In genomic region chr22:27223317-27224177, GRCh38 we compare ENCODE assay signal across 10 cellular contexts.
DNase-seq lines count a peak whose midpoint lies in the region; ATAC-seq and TF ChIP-seq lines count a peak whose summit lies in the region.
"Had no signal": no experiment of that assay in that cellular context is flagged by ENCODE, and none has a peak within 500 bp of the region (broad histone marks: within the 10 kb centered on the region; RNA-seq: fewer than 3 reads in every experiment).

No MANE protein-coding gene starts in this region.

- intact Hi-C loops in activated T-helper 1 cell treated with anti-CD3 and anti-CD28 coated beads, Interleukin-12 subunit alpha, Interleukin-12 subunit beta, Interleukin-2, Interleukin-4 antibody, amounts not matched to agents 30 ng/mL and 10 ng/mL and 1 ng/mL, durations not matched to agents 14 hours and 24 hours and 36 hours (cut with micrococcal nuclease) = no loop called here

- H3K36me3 ChIP-seq in GM23338 (ENCODE audit: insufficient read depth) (no peaks in the 10 kb centered on the region), skeletal muscle tissue (ENCODE audit: control insufficient read depth in 3 of 3, insufficient read depth in 3 of 3, low read length in 3 of 3) (no peaks in the 10 kb centered on the region)
- H3K36me3 ChIP-seq: colonic mucosa had no signal

- no peak overlapping the region for H3K4me2 ChIP-seq in GM23338

- H3K27me3 ChIP-seq in GM23338 (ENCODE audit: insufficient read depth) (no peaks in the 10 kb centered on the region), skeletal muscle tissue (ENCODE audit: control insufficient read depth in 3 of 3, insufficient read depth in 3 of 3, low read length in 3 of 3) (peaks cover 11 to 15% (median 12%) of the 10 kb centered on the region in 3 donors)
- H3K27me3 ChIP-seq: colonic mucosa had no signal

- no peaks in the 10 kb centered on the region for H3K9me3 ChIP-seq in skeletal muscle tissue (ENCODE audit: control insufficient read depth in 3 of 3, low read length in 3 of 3)
- H3K9me3 ChIP-seq: colonic mucosa had no signal

- no peaks in the 10 kb centered on the region for H3F3A ChIP-seq in GM23338 (replicated peaks; ENCODE audit: low read depth)

- peaks cover 1% of the 10 kb centered on the region for H3K27me3 Mint-ChIP-seq in GM23338 (ENCODE audit: insufficient read depth, low read depth, poor library complexity)
- H3K27me3 Mint-ChIP-seq in activated T-helper 1 cell treated with anti-CD3 and anti-CD28 coated beads, Interleukin-12 subunit alpha, Interleukin-12 subunit beta, Interleukin-2, Interleukin-4 antibody, amounts not matched to agents 30 ng/mL and 10 ng/mL and 1 ng/mL, durations not matched to agents 14 hours and 24 hours and 36 hours (ENCODE audit: insufficient read depth) = peaks cover 2% of the 10 kb centered on the region

- ATAC-seq in GM23338 = no peak
- ATAC-seq in HG03175 (IDR thresholded peaks at IDR 0.05; ENCODE audit: unreplicated experiment) = no peak

- CTCF ChIA-PET in RWPE1 (lab: Yijun Ruan, JAX) = no interaction called here

- no peaks in the 10 kb centered on the region for H3K79me2 ChIP-seq in GM23338 (replicated peaks; ENCODE audit: insufficient read depth)

- TF ChIP-seq CTCF in GM23338 (conservative IDR thresholded peaks at IDR 0.05; ENCODE audit: low read depth in 2 of 2) (no peak), RWPE1 (conservative IDR thresholded peaks at IDR 0.05; ENCODE audit: low read depth) (no peak), fibroblast of villous mesenchyme (IDR thresholded peaks at IDR 0.05; ENCODE audit: insufficient read depth, low read depth, low read length) (no peak)

- no peaks in the 10 kb centered on the region for H3K36me3 Mint-ChIP-seq in GM23338 (ENCODE audit: low read depth)
- H3K36me3 Mint-ChIP-seq in activated T-helper 1 cell treated with anti-CD3 and anti-CD28 coated beads, Interleukin-12 subunit alpha, Interleukin-12 subunit beta, Interleukin-2, Interleukin-4 antibody, amounts not matched to agents 30 ng/mL and 10 ng/mL and 1 ng/mL, durations not matched to agents 14 hours and 24 hours and 36 hours (ENCODE audit: low read depth) = no peaks in the 10 kb centered on the region

- no peak for DNase-seq in GM23338 (ENCODE audit: low spot score)
- DNase-seq in RWPE1 (ENCODE audit: low spot score) = no peak
- peak; percentile 53 for DNase-seq in fibroblast of villous mesenchyme (ENCODE audit: low read depth)
- DNase-seq in activated T-helper 1 cell treated with anti-CD3 and anti-CD28 coated beads, Interleukin-12 subunit alpha, Interleukin-12 subunit beta, Interleukin-2, Interleukin-4 antibody, amounts not matched to agents 30 ng/mL and 10 ng/mL and 1 ng/mL, durations not matched to agents 14 hours and 24 hours and 36 hours (ENCODE audit: low spot score) = no peak
- no peak for DNase-seq in UCSD-AML1 (lab: John Stamatoyannopoulos, UW; ENCODE audit: unreplicated experiment)
- DNase-seq: activated T-cell treated with anti-CD3 and anti-CD28 coated beads for 4 hours, H7 had no signal

- H4K20me1 ChIP-seq in GM23338 (replicated peaks; ENCODE audit: insufficient read depth) = no peaks in the 10 kb centered on the region

- H3K27ac ChIP-seq in GM23338 (ENCODE audit: low read depth) (no peak overlapping the region), RWPE1 (peak overlapping the region; percentile 36; the same call in 1 of the 2 replicates), skeletal muscle tissue (ENCODE audit: low read depth, low read length) (peak overlapping the region; percentile 36)
- H3K27ac ChIP-seq: colonic mucosa had no signal

- no peak overlapping the region for H3K27ac Mint-ChIP-seq in GM23338
- no peak overlapping the region for H3K27ac Mint-ChIP-seq in activated T-helper 1 cell treated with anti-CD3 and anti-CD28 coated beads, Interleukin-12 subunit alpha, Interleukin-12 subunit beta, Interleukin-2, Interleukin-4 antibody, amounts not matched to agents 30 ng/mL and 10 ng/mL and 1 ng/mL, durations not matched to agents 14 hours and 24 hours and 36 hours

- H2AFZ ChIP-seq in GM23338 = 0 out of 2 replicates have a peak overlapping the region, but pooled peaks have one; percentile 38

- H3K9me3 Mint-ChIP-seq in GM23338 = no peaks in the 10 kb centered on the region
- H3K9me3 Mint-ChIP-seq in activated T-helper 1 cell treated with anti-CD3 and anti-CD28 coated beads, Interleukin-12 subunit alpha, Interleukin-12 subunit beta, Interleukin-2, Interleukin-4 antibody, amounts not matched to agents 30 ng/mL and 10 ng/mL and 1 ng/mL, durations not matched to agents 14 hours and 24 hours and 36 hours = no peaks in the 10 kb centered on the region

- H3K9ac ChIP-seq in skeletal muscle tissue (ENCODE audit: low read depth in 1 of 3, low read length in 3 of 3) = no peak overlapping the region

- H3K9me2 ChIP-seq in GM23338 (ENCODE audit: insufficient read depth) = no peaks in the 10 kb centered on the region; the same call in 1 of the 2 replicates

- H3K4me1 ChIP-seq in GM23338 (ENCODE audit: insufficient read depth) (no peaks in the 10 kb centered on the region), skeletal muscle tissue (ENCODE audit: control insufficient read depth in 3 of 3, insufficient read depth in 3 of 3, low read length in 3 of 3) (peaks cover 0 to 3% (median 3%) of the 10 kb centered on the region in 3 donors)
- H3K4me1 ChIP-seq: colonic mucosa had no signal

- H3K4me3 ChIP-seq in GM23338 (no peak overlapping the region), fibroblast of villous mesenchyme (ENCODE audit: low read depth, low read length) (no peak overlapping the region), skeletal muscle tissue (ENCODE audit: low read length in 3 of 3) (no peak overlapping the region)
- H3K4me3 ChIP-seq: colonic mucosa had no signal

- H3K4me3 Mint-ChIP-seq in GM23338 = no peak overlapping the region
- H3K4me3 Mint-ChIP-seq in activated T-helper 1 cell treated with anti-CD3 and anti-CD28 coated beads, Interleukin-12 subunit alpha, Interleukin-12 subunit beta, Interleukin-2, Interleukin-4 antibody, amounts not matched to agents 30 ng/mL and 10 ng/mL and 1 ng/mL, durations not matched to agents 14 hours and 24 hours and 36 hours = no peak overlapping the region

- POLR2A ChIA-PET in RWPE1 (lab: Yijun Ruan, JAX; ENCODE audit: low non-redundant PET) = no interaction called here

- peaks cover 2% of the 10 kb centered on the region; the same call in 1 of the 3 replicates for H3K4me1 Mint-ChIP-seq in GM23338
- no peaks in the 10 kb centered on the region for H3K4me1 Mint-ChIP-seq in activated T-helper 1 cell treated with anti-CD3 and anti-CD28 coated beads, Interleukin-12 subunit alpha, Interleukin-12 subunit beta, Interleukin-2, Interleukin-4 antibody, amounts not matched to agents 30 ng/mL and 10 ng/mL and 1 ng/mL, durations not matched to agents 14 hours and 24 hours and 36 hours (ENCODE audit: low read depth)

TF ChIP-seq in GM23338, 12 proteins besides CTCF, POLR2A, EP300 and RAD21 (continues in another document):
- no peak for TF ChIP-seq ZNF331 (CRISPR knock-in tag; IDR thresholded peaks at IDR 0.05; ENCODE audit: low read depth)
